Comparison of ENCODE assay signal across 21 cellular contexts in genomic region chr15:86620113-86620512, GRCh38.
"Had no signal": no experiment of that assay in that cellular context is flagged by ENCODE, and none has a peak within 500 bp of the region (broad histone marks: within the 10 kb centered on the region; RNA-seq: fewer than 3 reads in every experiment).

No MANE protein-coding gene starts in this region.

- H3K4me3 ChIP-seq: esophagus muscularis mucosa, gastrocnemius medialis had no signal

- H3K9me3 Mint-ChIP-seq: activated CD4-positive, alpha-beta memory T cell treated with anti-CD3 and anti-CD28 coated beads for 36 hours; activated naive CD4-positive, alpha-beta T cell treated with anti-CD3 and anti-CD28 coated beads, Interleukin-2, amount 10 ng/mL, durations not matched to agents 7 days and 5 days; dendritic cell treated with granulocyte-macrophage colony-stimulating factor and Interleukin-4, amounts not matched to agents 40 ng/mL and 50 ng/mL, for 4 days had no signal

- H3K4me3 Mint-ChIP-seq: activated CD4-positive, alpha-beta memory T cell treated with anti-CD3 and anti-CD28 coated beads for 36 hours; activated naive CD4-positive, alpha-beta T cell treated with anti-CD3 and anti-CD28 coated beads, Interleukin-2, amount 10 ng/mL, durations not matched to agents 7 days and 5 days; activated naive CD8-positive, alpha-beta T cell treated with anti-CD3 and anti-CD28 coated beads, Interleukin-2, amount 50 U/mL, for 24 hours; dendritic cell treated with granulocyte-macrophage colony-stimulating factor and Interleukin-4, amounts not matched to agents 40 ng/mL and 50 ng/mL, for 4 days; memory B cell had no signal

- H3K27me3 ChIP-seq: brain microvascular endothelial cell, esophagus muscularis mucosa, gastrocnemius medialis had no signal

- DNase-seq: activated CD4-positive, alpha-beta memory T cell treated with anti-CD3 and anti-CD28 coated beads for 36 hours; activated CD4-positive, alpha-beta T cell treated with anti-CD3 and anti-CD28 coated beads for 48 hours; activated effector memory CD4-positive, alpha-beta T cell treated with Interleukin-2 at 50 U/mL for 16 hours; activated naive CD4-positive, alpha-beta T cell treated with anti-CD3 and anti-CD28 coated beads, Interleukin-2, amount 10 ng/mL, durations not matched to agents 7 days and 5 days; activated naive CD8-positive, alpha-beta T cell treated with anti-CD3 and anti-CD28 coated beads, Interleukin-2, amount 50 U/mL, for 24 hours; activated T-cell treated with anti-CD3 and anti-CD28 coated beads, Interleukin-2, amount 50 U/mL, for 48 hours; brain microvascular endothelial cell; caudate nucleus; effector memory CD4-positive, alpha-beta T cell; gastrocnemius medialis; hypothalamus; naive thymus-derived CD4-positive, alpha-beta T cell; stimulated activated CD4-positive, alpha-beta T cell treated with anti-CD3 and anti-CD28 coated beads, Interleukin-12 subunit alpha, Interleukin-12 subunit beta, amount 100 ng/mL, for 4 hours; stimulated activated CD4-positive, alpha-beta T cell treated with anti-CD3 and anti-CD28 coated beads, Interleukin-4, amount 100 ng/mL, for 4 hours; stimulated activated naive CD8-positive, alpha-beta T cell treated with anti-CD3 and anti-CD28 coated beads, Interleukin-15, Interleukin-2, amounts not matched to agents 100 U/mL and 50 U/mL, for 24 hours; T-cell; T1000 had no signal

- H3K27ac Mint-ChIP-seq: activated CD4-positive, alpha-beta memory T cell treated with anti-CD3 and anti-CD28 coated beads for 36 hours; activated naive CD4-positive, alpha-beta T cell treated with anti-CD3 and anti-CD28 coated beads, Interleukin-2, amount 10 ng/mL, durations not matched to agents 7 days and 5 days; activated naive CD8-positive, alpha-beta T cell treated with anti-CD3 and anti-CD28 coated beads, Interleukin-2, amount 50 U/mL, for 24 hours; dendritic cell treated with granulocyte-macrophage colony-stimulating factor and Interleukin-4, amounts not matched to agents 40 ng/mL and 50 ng/mL, for 4 days; memory B cell; progenitor cell of endocrine pancreas had no signal

- H3K36me3 ChIP-seq: brain microvascular endothelial cell, esophagus muscularis mucosa, gastrocnemius medialis had no signal

- H3K4me1 Mint-ChIP-seq: memory B cell had no signal

- H3K36me3 Mint-ChIP-seq: activated CD4-positive, alpha-beta memory T cell treated with anti-CD3 and anti-CD28 coated beads for 36 hours; activated naive CD4-positive, alpha-beta T cell treated with anti-CD3 and anti-CD28 coated beads, Interleukin-2, amount 10 ng/mL, durations not matched to agents 7 days and 5 days; memory B cell; T-cell had no signal

- H3K27ac ChIP-seq: brain microvascular endothelial cell, esophagus muscularis mucosa, gastrocnemius medialis had no signal

- ATAC-seq: activated naive CD8-positive, alpha-beta T cell treated with anti-CD3 and anti-CD28 coated beads, Interleukin-2, amount 50 U/mL, for 24 hours; gastrocnemius medialis; naive thymus-derived CD4-positive, alpha-beta T cell; stimulated activated naive CD8-positive, alpha-beta T cell treated with anti-CD3 and anti-CD28 coated beads, Interleukin-15, Interleukin-2, amounts not matched to agents 100 U/mL and 50 U/mL, for 24 hours; T-cell had no signal

- H3K9me3 ChIP-seq: esophagus muscularis mucosa, gastrocnemius medialis had no signal

- H3K27me3 Mint-ChIP-seq: activated CD4-positive, alpha-beta memory T cell treated with anti-CD3 and anti-CD28 coated beads for 36 hours; activated naive CD8-positive, alpha-beta T cell treated with anti-CD3 and anti-CD28 coated beads, Interleukin-2, amount 50 U/mL, for 24 hours; dendritic cell treated with granulocyte-macrophage colony-stimulating factor and Interleukin-4, amounts not matched to agents 40 ng/mL and 50 ng/mL, for 4 days; T-cell had no signal
